1 cellular context compared by ENCODE assay signal in genomic region chr22:49538006-49538405, GRCh38.
TF ChIP-seq lines count a peak whose summit lies in the region.

No MANE protein-coding gene starts in this region.

TF ChIP-seq in WTC11, 78 proteins besides CTCF, POLR2A, EP300 and RAD21 (continued from another document):
- TF ChIP-seq MAX (CRISPR knock-in tag; IDR thresholded peaks at IDR 0.05) (no peak), IRF1 (CRISPR knock-in tag; IDR thresholded peaks at IDR 0.05) (no peak), E2F1 (CRISPR knock-in tag; IDR thresholded peaks at IDR 0.05) (no peak), SOX15 (CRISPR knock-in tag; IDR thresholded peaks at IDR 0.05) (no peak)
